Comparison of ENCODE assay signal across 8 cellular contexts in the genomic region with DNA sequence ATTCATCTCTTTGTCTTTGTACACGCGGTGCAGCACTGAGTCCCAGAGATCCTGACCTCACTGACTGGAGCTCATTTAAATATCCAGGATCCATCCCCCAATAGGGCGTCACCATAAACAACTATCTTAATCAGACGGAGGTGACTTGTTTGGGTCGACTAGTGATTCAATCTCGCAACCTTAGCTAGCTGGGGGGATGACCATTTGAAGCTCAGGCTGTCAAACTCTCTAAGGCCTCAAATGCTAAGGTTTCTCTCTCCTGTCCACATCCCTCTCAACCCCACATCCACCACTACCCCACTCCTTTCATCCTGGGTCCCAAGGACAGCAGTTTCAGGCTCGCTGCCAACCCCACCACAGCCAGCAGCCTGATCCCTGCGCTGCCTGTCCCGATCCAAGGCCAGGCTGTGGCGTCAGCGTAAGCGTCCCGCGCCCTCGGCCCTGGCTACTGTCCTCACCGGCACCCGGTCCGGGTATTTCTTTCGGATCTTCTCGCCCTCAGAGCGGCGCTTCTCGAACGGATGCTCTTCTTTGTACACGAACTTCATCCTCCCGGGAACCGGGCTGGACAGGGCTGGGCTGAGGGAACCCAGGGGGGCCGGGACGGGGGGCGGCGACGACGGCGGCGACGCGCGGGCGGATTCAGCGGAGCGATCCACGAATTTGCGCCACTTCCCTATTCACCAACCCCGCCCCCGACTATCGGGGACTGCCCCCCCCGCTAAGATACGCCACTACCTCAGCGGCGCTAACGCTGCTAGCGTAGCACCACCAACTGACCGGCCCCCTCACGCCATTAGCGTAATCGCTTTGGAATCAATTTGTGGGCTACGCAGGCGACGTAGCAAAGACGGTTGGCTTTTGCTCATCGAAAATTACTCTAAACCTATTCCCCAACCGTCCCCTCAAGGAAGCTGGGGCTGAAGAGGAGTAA. TPM values are rescaled to one million over a fixed set of nuclear protein-coding genes. Genes with fewer than 3 reads are reported as not detected.
DNase-seq lines count a peak whose midpoint lies in the region; ATAC-seq, FAIRE-seq and TF ChIP-seq lines count a peak whose summit lies in the region.

A gene (minus strand): TSS at position 667 of the 934 bp plus-strand sequence. CDS start 119 bp downstream, at position 548.

- H3K27ac Mint-ChIP-seq in WTC11 (peak within 1 kb of the TSS; percentile 99), immature natural killer cell (peak within 1 kb of the TSS; percentile 96 to 100 (median 100))

- TF ChIP-seq CTCF in GM10266 (IDR thresholded peaks at IDR 0.05; ENCODE audit: control insufficient read depth, insufficient read depth, low read depth, missing control alignments) = no peak
- TF ChIP-seq CTCF in WTC11 (IDR thresholded peaks at IDR 0.05) = no peak
- TF ChIP-seq CTCF in bronchial epithelial cell (IDR thresholded peaks at IDR 0.05; ENCODE audit: insufficient read depth, low read length, severe bottlenecking) = no peak
- TF ChIP-seq CTCF in smooth muscle cell (IDR thresholded peaks at IDR 0.05; ENCODE audit: borderline replicate concordance, insufficient read depth, poor library complexity, severe bottlenecking) = no peak

- ATAC-seq in HG02973 (IDR thresholded peaks at IDR 0.05; ENCODE audit: unreplicated experiment) (peak; percentile 21), WTC11 (peak; percentile 3), GM21390 (IDR thresholded peaks at IDR 0.05; ENCODE audit: unreplicated experiment) (no peak)

- peaks cover 24% of the 10 kb centered on the region for H3K4me1 ChIP-seq in smooth muscle cell (ENCODE audit: low read depth)

- no peaks in the 10 kb centered on the region for H3K27me3 Mint-ChIP-seq in WTC11 (ENCODE audit: low read depth)
- H3K27me3 Mint-ChIP-seq in immature natural killer cell (ENCODE audit: low read depth in 3 of 3) = peaks cover 12 to 29% (median 23%) of the 10 kb centered on the region in 3 donors

- H3K79me2 ChIP-seq in smooth muscle cell (ENCODE audit: low read depth) = peaks cover 52% of the 10 kb centered on the region

- H3K4me1 Mint-ChIP-seq in WTC11 = peaks cover 36% of the 10 kb centered on the region
- peaks cover 43 to 47% of the 10 kb centered on the region in 2 donors for H3K4me1 Mint-ChIP-seq in immature natural killer cell

- WGBS in smooth muscle cell (ENCODE audit: low lambda C conversion rate) = under 1% methylated on average over 48 of the region's 62 CpGs

- peaks cover 6% of the 10 kb centered on the region for H4K20me1 ChIP-seq in smooth muscle cell (ENCODE audit: low read depth)

- H3K4me3 ChIP-seq in bronchial epithelial cell (ENCODE audit: low read depth, low read length) (peak within 1 kb of the TSS; percentile 80), smooth muscle cell (peak within 1 kb of the TSS; percentile 82)

- no peaks in the 10 kb centered on the region for H3K9me3 Mint-ChIP-seq in WTC11
- peaks cover 0 to 2% (median 0%) of the 10 kb centered on the region in 6 donors for H3K9me3 Mint-ChIP-seq in immature natural killer cell

- H3K36me3 Mint-ChIP-seq in WTC11 (peaks cover 34% of the 10 kb centered on the region), immature natural killer cell (peaks cover 8 to 30% (median 14%) of the 10 kb centered on the region in 3 donors)

- POLR2A ChIA-PET in WTC11 (lab: Charles Lee) = interaction anchor here (0.8 to 2.3 kb wide), 10 partner anchors 9 to 52 kb away, joined by 3 to 8 read pairs (median 3); a partner anchor contains a TSS

- H3K4me3 Mint-ChIP-seq in WTC11 (peak within 1 kb of the TSS; percentile 90), immature natural killer cell (peak within 1 kb of the TSS; percentile 98 to 99 (median 98))

- peaks cover 30% of the 10 kb centered on the region for H3F3A ChIP-seq in smooth muscle cell (ENCODE audit: low read depth)

- H3K9me3 ChIP-seq in smooth muscle cell (replicated peaks; ENCODE audit: low read depth) = no peaks in the 10 kb centered on the region

- DNase-seq in GM10266 (ENCODE audit: extremely low spot score) = peak; percentile 85
- DNase-seq in NCI-H2196 (lab: John Stamatoyannopoulos, UW; ENCODE audit: unreplicated experiment) = peak; percentile 72
- DNase-seq in WTC11 (ENCODE audit: low spot score) = peak; percentile 90
- peak; percentile 83 for DNase-seq in bronchial epithelial cell (ENCODE audit: low read depth)
- DNase-seq in immature natural killer cell = peak; percentile 92 to 94 (median 94)
- DNase-seq in smooth muscle cell (lab: John Stamatoyannopoulos, UW; ENCODE audit: unreplicated experiment) = peak; percentile 90

- no peak for FAIRE-seq in bronchial epithelial cell (lab: Jason Lieb, UNC)

- H3K4me2 ChIP-seq in smooth muscle cell = peak within 1 kb of the TSS; percentile 84

- H3K27ac ChIP-seq in smooth muscle cell (ENCODE audit: low read depth) = peak within 1 kb of the TSS; percentile 95

- peak within 1 kb of the TSS; percentile 99 for H3K9ac ChIP-seq in smooth muscle cell (ENCODE audit: low read depth)

- CTCF ChIA-PET in WTC11 (lab: Charles Lee) = interaction anchor here (0.5 to 3.4 kb wide), 10 partner anchors 22 to 310 kb away, joined by 3 to 21 read pairs (median 6); a partner anchor contains a TSS

- H3K36me3 ChIP-seq in bronchial epithelial cell (ENCODE audit: control insufficient read depth, insufficient read depth, low read length) = peaks cover 18% of the 10 kb centered on the region
- no peaks in the 10 kb centered on the region for H3K36me3 ChIP-seq in smooth muscle cell (ENCODE audit: low read depth)

- peak within 1 kb of the TSS; percentile 82 for H2AFZ ChIP-seq in smooth muscle cell (ENCODE audit: low read depth)

- H3K27me3 ChIP-seq in bronchial epithelial cell (ENCODE audit: control insufficient read depth, insufficient read depth, low read length) (no peaks in the 10 kb centered on the region), smooth muscle cell (ENCODE audit: low read depth) (no peaks in the 10 kb centered on the region)

TF ChIP-seq in WTC11, 78 proteins besides CTCF, POLR2A, EP300 and RAD21 (continues in another document):
- TF ChIP-seq SOX15 (CRISPR knock-in tag; IDR thresholded peaks at IDR 0.05) = no peak
- TF ChIP-seq, protein P1, sequence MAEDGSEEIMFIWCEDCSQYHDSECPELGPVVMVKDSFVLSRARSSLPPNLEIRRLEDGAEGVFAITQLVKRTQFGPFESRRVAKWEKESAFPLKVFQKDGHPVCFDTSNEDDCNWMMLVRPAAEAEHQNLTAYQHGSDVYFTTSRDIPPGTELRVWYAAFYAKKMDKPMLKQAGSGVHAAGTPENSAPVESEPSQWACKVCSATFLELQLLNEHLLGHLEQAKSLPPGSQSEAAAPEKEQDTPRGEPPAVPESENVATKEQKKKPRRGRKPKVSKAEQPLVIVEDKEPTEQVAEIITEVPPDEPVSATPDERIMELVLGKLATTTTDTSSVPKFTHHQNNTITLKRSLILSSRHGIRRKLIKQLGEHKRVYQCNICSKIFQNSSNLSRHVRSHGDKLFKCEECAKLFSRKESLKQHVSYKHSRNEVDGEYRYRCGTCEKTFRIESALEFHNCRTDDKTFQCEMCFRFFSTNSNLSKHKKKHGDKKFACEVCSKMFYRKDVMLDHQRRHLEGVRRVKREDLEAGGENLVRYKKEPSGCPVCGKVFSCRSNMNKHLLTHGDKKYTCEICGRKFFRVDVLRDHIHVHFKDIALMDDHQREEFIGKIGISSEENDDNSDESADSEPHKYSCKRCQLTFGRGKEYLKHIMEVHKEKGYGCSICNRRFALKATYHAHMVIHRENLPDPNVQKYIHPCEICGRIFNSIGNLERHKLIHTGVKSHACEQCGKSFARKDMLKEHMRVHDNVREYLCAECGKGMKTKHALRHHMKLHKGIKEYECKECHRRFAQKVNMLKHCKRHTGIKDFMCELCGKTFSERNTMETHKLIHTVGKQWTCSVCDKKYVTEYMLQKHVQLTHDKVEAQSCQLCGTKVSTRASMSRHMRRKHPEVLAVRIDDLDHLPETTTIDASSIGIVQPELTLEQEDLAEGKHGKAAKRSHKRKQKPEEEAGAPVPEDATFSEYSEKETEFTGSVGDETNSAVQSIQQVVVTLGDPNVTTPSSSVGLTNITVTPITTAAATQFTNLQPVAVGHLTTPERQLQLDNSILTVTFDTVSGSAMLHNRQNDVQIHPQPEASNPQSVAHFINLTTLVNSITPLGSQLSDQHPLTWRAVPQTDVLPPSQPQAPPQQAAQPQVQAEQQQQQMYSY (CRISPR knock-in tag; IDR thresholded peaks at IDR 0.05) = no peak
- TF ChIP-seq, protein P2, sequence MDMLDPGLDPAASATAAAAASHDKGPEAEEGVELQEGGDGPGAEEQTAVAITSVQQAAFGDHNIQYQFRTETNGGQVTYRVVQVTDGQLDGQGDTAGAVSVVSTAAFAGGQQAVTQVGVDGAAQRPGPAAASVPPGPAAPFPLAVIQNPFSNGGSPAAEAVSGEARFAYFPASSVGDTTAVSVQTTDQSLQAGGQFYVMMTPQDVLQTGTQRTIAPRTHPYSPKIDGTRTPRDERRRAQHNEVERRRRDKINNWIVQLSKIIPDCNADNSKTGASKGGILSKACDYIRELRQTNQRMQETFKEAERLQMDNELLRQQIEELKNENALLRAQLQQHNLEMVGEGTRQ (CRISPR knock-in tag; IDR thresholded peaks at IDR 0.05) = peak; percentile 76
- no peak for TF ChIP-seq HMGA2 (CRISPR knock-in tag; IDR thresholded peaks at IDR 0.05)
- TF ChIP-seq, protein P3, sequence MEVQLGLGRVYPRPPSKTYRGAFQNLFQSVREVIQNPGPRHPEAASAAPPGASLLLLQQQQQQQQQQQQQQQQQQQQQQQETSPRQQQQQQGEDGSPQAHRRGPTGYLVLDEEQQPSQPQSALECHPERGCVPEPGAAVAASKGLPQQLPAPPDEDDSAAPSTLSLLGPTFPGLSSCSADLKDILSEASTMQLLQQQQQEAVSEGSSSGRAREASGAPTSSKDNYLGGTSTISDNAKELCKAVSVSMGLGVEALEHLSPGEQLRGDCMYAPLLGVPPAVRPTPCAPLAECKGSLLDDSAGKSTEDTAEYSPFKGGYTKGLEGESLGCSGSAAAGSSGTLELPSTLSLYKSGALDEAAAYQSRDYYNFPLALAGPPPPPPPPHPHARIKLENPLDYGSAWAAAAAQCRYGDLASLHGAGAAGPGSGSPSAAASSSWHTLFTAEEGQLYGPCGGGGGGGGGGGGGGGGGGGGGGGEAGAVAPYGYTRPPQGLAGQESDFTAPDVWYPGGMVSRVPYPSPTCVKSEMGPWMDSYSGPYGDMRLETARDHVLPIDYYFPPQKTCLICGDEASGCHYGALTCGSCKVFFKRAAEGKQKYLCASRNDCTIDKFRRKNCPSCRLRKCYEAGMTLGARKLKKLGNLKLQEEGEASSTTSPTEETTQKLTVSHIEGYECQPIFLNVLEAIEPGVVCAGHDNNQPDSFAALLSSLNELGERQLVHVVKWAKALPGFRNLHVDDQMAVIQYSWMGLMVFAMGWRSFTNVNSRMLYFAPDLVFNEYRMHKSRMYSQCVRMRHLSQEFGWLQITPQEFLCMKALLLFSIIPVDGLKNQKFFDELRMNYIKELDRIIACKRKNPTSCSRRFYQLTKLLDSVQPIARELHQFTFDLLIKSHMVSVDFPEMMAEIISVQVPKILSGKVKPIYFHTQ (CRISPR knock-in tag; IDR thresholded peaks at IDR 0.05) = no peak
- TF ChIP-seq ESRRA (CRISPR knock-in tag; IDR thresholded peaks at IDR 0.05; ENCODE audit: borderline replicate concordance) = no peak
- no peak for TF ChIP-seq ZNF263 (CRISPR knock-in tag; IDR thresholded peaks at IDR 0.05; ENCODE audit: low read depth)

RNA-seq across cellular contexts. Expression of the gene that starts here (rescaled TPM):
- 228 to 247 TPM (median 238 TPM) in 3 replicates for total RNA-seq in WTC11 (2021)
- total RNA-seq in bronchial epithelial cell = 50.8 and 64.3 TPM in 2 replicates
- polyA plus RNA-seq in immature natural killer cell = 100 to 1,000 TPM; 764 to 982 (median 905) TPM
- total RNA-seq in smooth muscle cell = 305 and 363 TPM in 2 replicates
- polyA plus RNA-seq in smooth muscle cell = 725 and 735 TPM in 2 replicates
